8 cellular contexts compared by ENCODE assay signal in the genomic region with DNA sequence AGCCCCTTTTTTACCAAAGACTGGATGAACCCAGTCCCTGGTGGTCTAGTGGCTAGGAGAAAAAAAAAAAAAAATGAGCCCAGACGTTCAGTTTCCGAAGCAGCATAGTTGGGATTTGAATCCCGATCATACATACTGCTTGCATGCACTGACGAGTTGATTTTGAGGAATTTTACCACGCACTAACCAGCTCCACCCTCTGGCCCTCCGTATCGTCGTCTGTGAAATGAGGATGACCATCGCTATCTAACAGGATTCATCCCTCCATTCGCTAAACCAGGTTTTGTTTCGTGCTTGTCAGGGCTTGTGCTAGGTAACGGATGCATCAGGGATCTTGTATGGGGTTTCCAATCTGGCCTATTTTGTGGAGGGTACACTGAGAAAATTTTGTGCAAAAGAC. TPM values are rescaled to one million over a fixed set of nuclear protein-coding genes. Genes with fewer than 3 reads are reported as not detected.
DNase-seq lines count a peak whose midpoint lies in the region; ATAC-seq and TF ChIP-seq lines count a peak whose summit lies in the region.

No MANE protein-coding gene starts in this region.

- H3K9me3 ChIP-seq in HCT116 (ENCODE audit: control insufficient read depth in 1 of 2, insufficient read depth in 1 of 2, low read depth in 1 of 2, low read length in 2 of 2) (no peaks in the 10 kb centered on the region), hepatocyte (ENCODE audit: low read depth) (no peaks in the 10 kb centered on the region), skeletal muscle satellite cell (replicated peaks; ENCODE audit: low read length) (no peaks in the 10 kb centered on the region)

- TF ChIP-seq RAD21 in HCT116 (IDR thresholded peaks at IDR 0.05; ENCODE audit: low read depth) = no peak

- RAD21 ChIA-PET in HCT116 (lab: Charles Lee; ENCODE audit: low non-redundant PET in 1 of 2, low total read pairs in 2 of 2, uncharacterized antibody in 2 of 2, unreplicated experiment in 2 of 2) = no interaction called here

- no peak overlapping the region for H2AFZ ChIP-seq in HCT116 (ENCODE audit: low read depth, low read length, poor library complexity, severe bottlenecking)
- H2AFZ ChIP-seq in hepatocyte = peak overlapping the region; percentile 75

- H3K9ac ChIP-seq in HCT116 (ENCODE audit: low read length) (peak overlapping the region; percentile 86), skeletal muscle satellite cell (ENCODE audit: low read depth, low read length) (peak overlapping the region; percentile 97)

- H3K4me3 Mint-ChIP-seq in activated naive CD8-positive, alpha-beta T cell = peak overlapping the region; percentile 92

- H3K9me2 ChIP-seq in HCT116 (ENCODE audit: insufficient read depth) = no peaks in the 10 kb centered on the region
- H3K9me2 ChIP-seq in hepatocyte (replicated peaks; ENCODE audit: insufficient read depth) = no peaks in the 10 kb centered on the region

- H3K36me3 Mint-ChIP-seq in activated naive CD8-positive, alpha-beta T cell = peaks cover 11% of the 10 kb centered on the region

- H3K27ac ChIP-seq in HCT116 (ENCODE audit: low read depth, low read length) (peak overlapping the region; percentile 86), hepatocyte (peak overlapping the region; percentile 96)

- H4K20me1 ChIP-seq in HCT116 (ENCODE audit: insufficient read depth) (no peaks in the 10 kb centered on the region), hepatocyte (ENCODE audit: insufficient read depth, poor library complexity, severe bottlenecking) (no peaks in the 10 kb centered on the region)

- no peaks in the 10 kb centered on the region for H3K9me3 Mint-ChIP-seq in activated naive CD8-positive, alpha-beta T cell (ENCODE audit: low read depth)

- H3K79me2 ChIP-seq in HCT116 (ENCODE audit: insufficient read depth, low read length) = peaks cover 48% of the 10 kb centered on the region
- H3K79me2 ChIP-seq in hepatocyte = peaks cover 37% of the 10 kb centered on the region

- H3K4me1 Mint-ChIP-seq in activated naive CD8-positive, alpha-beta T cell (ENCODE audit: low read depth) = peaks cover 20% of the 10 kb centered on the region

- TF ChIP-seq CTCF in HCT116 (IDR thresholded peaks at IDR 0.05 in 2 of 3, conservative IDR thresholded peaks at IDR 0.05 in 1 of 3; ENCODE audit: borderline replicate concordance in 1 of 3, insufficient read depth in 1 of 3, low read depth in 2 of 3, low read length in 2 of 3) (no peak), hepatocyte (IDR thresholded peaks at IDR 0.05; ENCODE audit: poor library complexity) (no peak)

- WGBS in hepatocyte (ENCODE audit: low lambda C conversion rate, missing lambda C conversion rate) = 6% methylated on average over 12 of the region's 12 CpGs

- H3K4me1 ChIP-seq in HCT116 (ENCODE audit: control insufficient read depth in 1 of 2, insufficient read depth in 2 of 2, low read length in 2 of 2) (peaks cover 4 to 9% of the 10 kb centered on the region in 2 experiments), hepatocyte (ENCODE audit: insufficient read depth) (no peaks in the 10 kb centered on the region), skeletal muscle satellite cell (ENCODE audit: control insufficient read depth, insufficient read depth, low read length) (peaks cover 26% of the 10 kb centered on the region)

- H3K27me3 Mint-ChIP-seq in activated naive CD8-positive, alpha-beta T cell = no peaks in the 10 kb centered on the region

- no peak for ATAC-seq in HCT116

- H3K4me2 ChIP-seq in HCT116 (ENCODE audit: low read length) = peak overlapping the region; percentile 83
- H3K4me2 ChIP-seq in hepatocyte = peak overlapping the region; percentile 78
- peak overlapping the region; percentile 95 for H3K4me2 ChIP-seq in skeletal muscle satellite cell (ENCODE audit: low read length)

- H3K4me3 ChIP-seq in HCT116 (replicated peaks in 1 of 2; ENCODE audit: low read depth in 1 of 2, low read length in 2 of 2) (peak overlapping the region; percentile 71 to 85), hepatocyte (peak overlapping the region; percentile 63), skeletal muscle satellite cell (ENCODE audit: low read length) (peak overlapping the region; percentile 95)

- TF ChIP-seq POLR2A in HCT116 (IDR thresholded peaks at IDR 0.05; ENCODE audit: borderline replicate concordance, extremely low read depth, insufficient read depth, insufficient read length) = no peak

- intact Hi-C loops in HCT116 (cut with micrococcal nuclease) = no loop called here

- peaks cover 0 to 6% of the 10 kb centered on the region in 2 experiments; a peak in 2 of 4 replicates for H3K36me3 ChIP-seq in HCT116 (ENCODE audit: control insufficient read depth in 1 of 2, insufficient read depth in 2 of 2, low read length in 2 of 2)
- no peaks in the 10 kb centered on the region for H3K36me3 ChIP-seq in hepatocyte (replicated peaks; ENCODE audit: insufficient read depth, low read depth)
- peaks cover 22% of the 10 kb centered on the region for H3K36me3 ChIP-seq in skeletal muscle satellite cell (ENCODE audit: insufficient read depth, low read length)

- DNase-seq in AG08396 (ENCODE audit: low spot score) = peak; percentile 45
- no peak for DNase-seq in HCT116 (ENCODE audit: low read depth, low spot score)
- DNase-seq in hepatocyte (ENCODE audit: low spot score) = peak; percentile 28
- DNase-seq in GF-D8 (lab: John Stamatoyannopoulos, UW) = no peak
- no peak for DNase-seq in KG1 (lab: John Stamatoyannopoulos, UW)
- no peak for DNase-seq in middle frontal gyrus (ENCODE audit: extremely low spot score, low spot score)

- no TSS peak for BruUV-seq in HCT116 (replicated peaks; lab: Mats Ljungman, UMichigan)

- POLR2A ChIA-PET in HCT116 (lab: Charles Lee) = no interaction called here

- CTCF ChIA-PET in HCT116 (lab: Charles Lee) = interaction anchor here (1.8 kb wide), 1 partner anchor 53 kb away, joined by 11 read pairs; no protein-coding TSS in a partner anchor

- peak overlapping the region; percentile 88 for H3K27ac Mint-ChIP-seq in activated naive CD8-positive, alpha-beta T cell

- H3K27me3 ChIP-seq in HCT116 (ENCODE audit: insufficient read depth, low read length) (no peaks in the 10 kb centered on the region), hepatocyte (no peaks in the 10 kb centered on the region), skeletal muscle satellite cell (ENCODE audit: control insufficient read depth, insufficient read depth, low read length) (no peaks in the 10 kb centered on the region)

TF ChIP-seq in HCT116, 20 proteins besides CTCF, POLR2A, EP300 and RAD21:
- TF ChIP-seq JUND (IDR thresholded peaks at IDR 0.05) (no peak), TCF7L2 (IDR thresholded peaks at IDR 0.05; ENCODE audit: borderline replicate concordance, extremely low read depth, insufficient read depth, insufficient read length) (no peak)
- TF ChIP-seq, protein P1, sequence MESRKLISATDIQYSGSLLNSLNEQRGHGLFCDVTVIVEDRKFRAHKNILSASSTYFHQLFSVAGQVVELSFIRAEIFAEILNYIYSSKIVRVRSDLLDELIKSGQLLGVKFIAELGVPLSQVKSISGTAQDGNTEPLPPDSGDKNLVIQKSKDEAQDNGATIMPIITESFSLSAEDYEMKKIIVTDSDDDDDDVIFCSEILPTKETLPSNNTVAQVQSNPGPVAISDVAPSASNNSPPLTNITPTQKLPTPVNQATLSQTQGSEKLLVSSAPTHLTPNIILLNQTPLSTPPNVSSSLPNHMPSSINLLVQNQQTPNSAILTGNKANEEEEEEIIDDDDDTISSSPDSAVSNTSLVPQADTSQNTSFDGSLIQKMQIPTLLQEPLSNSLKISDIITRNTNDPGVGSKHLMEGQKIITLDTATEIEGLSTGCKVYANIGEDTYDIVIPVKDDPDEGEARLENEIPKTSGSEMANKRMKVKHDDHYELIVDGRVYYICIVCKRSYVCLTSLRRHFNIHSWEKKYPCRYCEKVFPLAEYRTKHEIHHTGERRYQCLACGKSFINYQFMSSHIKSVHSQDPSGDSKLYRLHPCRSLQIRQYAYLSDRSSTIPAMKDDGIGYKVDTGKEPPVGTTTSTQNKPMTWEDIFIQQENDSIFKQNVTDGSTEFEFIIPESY (IDR thresholded peaks at IDR 0.05; ENCODE audit: extremely low read depth, insufficient replicate concordance, low read length) = no peak

RNA-seq across cellular contexts. Expression of a gene that starts 0.8 kb away (rescaled TPM):
- 45.7 TPM for total RNA-seq in HCT116 (2021; ENCODE audit: unreplicated experiment)
- 21.3 and 24.4 TPM in 2 replicates for polyA plus RNA-seq in HCT116 (2012)
- total RNA-seq in hepatocyte = 37.5 and 44.3 TPM in 2 replicates
- polyA plus RNA-seq in hepatocyte = 81.7 and 84.6 TPM in 2 replicates
- total RNA-seq in skeletal muscle satellite cell (2012; rRNA removed) = 63.9 and 71.0 TPM in 2 replicates

RNA-seq across cellular contexts. Expression of a gene that starts 33.7 kb away (rescaled TPM):
- not detected for total RNA-seq in HCT116 (2021; ENCODE audit: unreplicated experiment)
- polyA plus RNA-seq in HCT116 (2012) = not detected in 2 replicates
- not detected in 2 replicates for total RNA-seq in hepatocyte
- 0.34 TPM in 1 of 2 replicates, not detected in the other for polyA plus RNA-seq in hepatocyte
- total RNA-seq in skeletal muscle satellite cell (2012; rRNA removed) = not detected in 2 replicates

RNA-seq across cellular contexts. Expression of a gene that starts 51.7 kb away (rescaled TPM):
- 4.0 TPM for total RNA-seq in HCT116 (2021; ENCODE audit: unreplicated experiment)
- 1.5 and 2.1 TPM in 2 replicates for polyA plus RNA-seq in HCT116 (2012)
- total RNA-seq in hepatocyte = 23.9 and 30.8 TPM in 2 replicates
- 39.1 and 64.5 TPM in 2 replicates for polyA plus RNA-seq in hepatocyte
- 0.25 and 2.0 TPM in 2 replicates for total RNA-seq in skeletal muscle satellite cell (2012; rRNA removed)

RNA-seq across cellular contexts. Expression of a gene that starts 59.8 kb away (rescaled TPM):
- total RNA-seq in HCT116 (2021; ENCODE audit: unreplicated experiment) = not detected
- polyA plus RNA-seq in HCT116 (2012) = not detected in 2 replicates
- 0.50 and 4.4 TPM in 2 replicates for total RNA-seq in hepatocyte
- polyA plus RNA-seq in hepatocyte = not detected in 2 replicates
- total RNA-seq in skeletal muscle satellite cell (2012; rRNA removed) = 0.25 TPM in 1 of 2 replicates, not detected in the other

Comparison
In these comparisons a context has a peak if more than half of its experiments do, and no peak if none do; other contexts are left out.
1. DNase-seq: peak in AG08396 (single experiment) and hepatocyte (single experiment); none in HCT116 (single experiment), GF-D8 (single experiment), KG1 (single experiment) and middle frontal gyrus (single experiment).
2. Peak in every context shown above with its lines, with median percentiles within 50 percentile points of each other: H3K4me2 ChIP-seq and H3K4me3 ChIP-seq.